14 cellular contexts compared by ENCODE assay signal in genomic region chr10:89771684-89772083, GRCh38.
DNase-seq lines count a peak whose midpoint lies in the region; ATAC-seq and TF ChIP-seq lines count a peak whose summit lies in the region.
"Had no signal": no experiment of that assay in that cellular context is flagged by ENCODE, and none has a peak within 500 bp of the region (broad histone marks: within the 10 kb centered on the region; RNA-seq: fewer than 3 reads in every experiment).

No MANE protein-coding gene starts in this region.

- H3K4me1 ChIP-seq in CD8-positive, alpha-beta T cell (ENCODE audit: insufficient read depth, low read length): no peaks in the 10 kb centered on the region
- no peaks in the 10 kb centered on the region for H3K4me1 ChIP-seq in suprapubic skin
- H3K4me1 ChIP-seq: BE2C, Caco-2, HAP-1 had no signal

- H3K27me3 Mint-ChIP-seq in chondrocyte (ENCODE audit: low read depth): no peaks in the 10 kb centered on the region
- no peaks in the 10 kb centered on the region for H3K27me3 Mint-ChIP-seq in immature natural killer cell (ENCODE audit: low read depth in 3 of 3)
- no peaks in the 10 kb centered on the region for H3K27me3 Mint-ChIP-seq in nephron progenitor cell (ENCODE audit: low read depth, poor library complexity)
- H3K27me3 Mint-ChIP-seq in CD8-positive, alpha-beta T cell (ENCODE audit: low read depth): no peaks in the 10 kb centered on the region
- H3K27me3 Mint-ChIP-seq: CD4-positive, CD25-positive, alpha-beta regulatory T cell; IgD-negative memory B cell had no signal

- POLR2A ChIA-PET in CD8-positive, alpha-beta T cell (lab: Charles Lee): no interaction called here

- TF ChIP-seq POLR2A in suprapubic skin (IDR thresholded peaks at IDR 0.05): no peak

- H3K36me3 Mint-ChIP-seq in chondrocyte (ENCODE audit: low read depth) (peaks cover 17% of the 10 kb centered on the region), immature natural killer cell (peaks cover 23 to 39% (median 27%) of the 10 kb centered on the region in 3 donors), nephron progenitor cell (ENCODE audit: low read depth) (peaks cover 81% of the 10 kb centered on the region)
- peaks cover 55% of the 10 kb centered on the region for H3K36me3 Mint-ChIP-seq in CD8-positive, alpha-beta T cell

- no peak for DNase-seq in chondrocyte (ENCODE audit: low spot score)
- DNase-seq in immature natural killer cell: peak in 1 of 3 donors; percentile 6
- no peak for DNase-seq in nephron progenitor cell
- no peak for DNase-seq in CD8-positive, alpha-beta T cell
- DNase-seq in suprapubic skin (ENCODE audit: low spot score in 2 of 2): no peak
- DNase-seq: ACHN; BE2C; C1 segment of cervical spinal cord; Caco-2; CD4-positive, CD25-positive, alpha-beta regulatory T cell; GM23248 had no signal

- intact Hi-C loops in CD8-positive, alpha-beta T cell (cut with DNase I, micrococcal nuclease): no loop called here

- H3K27ac ChIP-seq in CD8-positive, alpha-beta T cell (ENCODE audit: low read depth, low read length): no peak overlapping the region
- no peak overlapping the region for H3K27ac ChIP-seq in suprapubic skin
- H3K27ac ChIP-seq: GM23248 had no signal

- peaks cover 16% of the 10 kb centered on the region for H3K4me1 Mint-ChIP-seq in chondrocyte (ENCODE audit: low read depth)
- H3K4me1 Mint-ChIP-seq in immature natural killer cell: peaks cover 3 to 10% of the 10 kb centered on the region in 2 donors
- no peaks in the 10 kb centered on the region for H3K4me1 Mint-ChIP-seq in nephron progenitor cell
- H3K4me1 Mint-ChIP-seq in CD8-positive, alpha-beta T cell (ENCODE audit: low read depth): no peaks in the 10 kb centered on the region

- H3K27ac Mint-ChIP-seq in chondrocyte (ENCODE audit: unreplicated experiment): peak overlapping the region; percentile 36
- H3K27ac Mint-ChIP-seq in immature natural killer cell: peak overlapping the region in 2 of 6 donors; percentile 20 to 43
- peak overlapping the region; percentile 53 for H3K27ac Mint-ChIP-seq in nephron progenitor cell
- H3K27ac Mint-ChIP-seq in CD8-positive, alpha-beta T cell: no peak overlapping the region
- H3K27ac Mint-ChIP-seq: IgD-negative memory B cell had no signal

- H3K9me3 ChIP-seq in CD8-positive, alpha-beta T cell (ENCODE audit: low read length): no peaks in the 10 kb centered on the region
- H3K9me3 ChIP-seq in suprapubic skin: peaks cover 4% of the 10 kb centered on the region
- H3K9me3 ChIP-seq: BE2C, HAP-1 had no signal

- no peak for TF ChIP-seq CTCF in chondrocyte (IDR thresholded peaks at IDR 0.05)
- no peak for TF ChIP-seq CTCF in nephron progenitor cell (IDR thresholded peaks at IDR 0.05)
- no peak for TF ChIP-seq CTCF in CD8-positive, alpha-beta T cell (IDR thresholded peaks at IDR 0.05)
- no peak for TF ChIP-seq CTCF in suprapubic skin (IDR thresholded peaks at IDR 0.05)

- H3K4me3 ChIP-seq in CD8-positive, alpha-beta T cell (ENCODE audit: low read depth, low read length): no peak overlapping the region
- no peak overlapping the region for H3K4me3 ChIP-seq in suprapubic skin
- H3K4me3 ChIP-seq: GM23248, HAP-1 had no signal

- H3K4me3 Mint-ChIP-seq in chondrocyte (ENCODE audit: unreplicated experiment): no peak overlapping the region
- H3K4me3 Mint-ChIP-seq in immature natural killer cell: peak overlapping the region in 4 of 5 donors; percentile 12 to 63 (median 33)
- H3K4me3 Mint-ChIP-seq in nephron progenitor cell: no peak overlapping the region
- no peak overlapping the region for H3K4me3 Mint-ChIP-seq in CD8-positive, alpha-beta T cell
- H3K4me3 Mint-ChIP-seq: CD4-positive, CD25-positive, alpha-beta regulatory T cell; IgD-negative memory B cell had no signal

- no peak for TF ChIP-seq EP300 in suprapubic skin (IDR thresholded peaks at IDR 0.05)

- H3K36me3 ChIP-seq in CD8-positive, alpha-beta T cell (ENCODE audit: insufficient read depth, low read length): no peaks in the 10 kb centered on the region
- peaks cover 10% of the 10 kb centered on the region for H3K36me3 ChIP-seq in suprapubic skin

- H3K27me3 ChIP-seq in CD8-positive, alpha-beta T cell (ENCODE audit: insufficient read depth, low read length): no peaks in the 10 kb centered on the region
- H3K27me3 ChIP-seq in suprapubic skin: no peaks in the 10 kb centered on the region
- H3K27me3 ChIP-seq: BE2C had no signal

- WGBS in suprapubic skin: 96% methylated on average over 5 of the region's 5 CpGs

- ATAC-seq in CD8-positive, alpha-beta T cell: no peak
- ATAC-seq in HG02885 (IDR thresholded peaks at IDR 0.05; ENCODE audit: poor library complexity, unreplicated experiment): no peak

- CTCF ChIA-PET in CD8-positive, alpha-beta T cell (lab: Charles Lee): no interaction called here

- H3K9me3 Mint-ChIP-seq in chondrocyte (ENCODE audit: low read depth) (peaks cover 12% of the 10 kb centered on the region), immature natural killer cell (no peaks in the 10 kb centered on the region), nephron progenitor cell (peaks cover 22% of the 10 kb centered on the region)
- no peaks in the 10 kb centered on the region for H3K9me3 Mint-ChIP-seq in CD8-positive, alpha-beta T cell
- H3K9me3 Mint-ChIP-seq: IgD-negative memory B cell had no signal

Comparison
In these comparisons a context has a peak if more than half of its experiments do, and no peak if none do; other contexts are left out.
1. H3K4me3 Mint-ChIP-seq: peak in immature natural killer cell (4 of 5); none in chondrocyte (single experiment), nephron progenitor cell (single experiment) and CD8-positive, alpha-beta T cell (single experiment).